ENCODE assay signal across 1 cellular context in genomic region chr18:2894841-2895370, GRCh38.
TF ChIP-seq lines count a peak whose summit lies in the region.

No MANE protein-coding gene starts in this region.

TF ChIP-seq in K562, 482 proteins besides CTCF, POLR2A, EP300 and RAD21 (continued from another document):
- TF ChIP-seq CREB5 (CRISPR knock-in tag; IDR thresholded peaks at IDR 0.05) (no peak), ZNF212 (CRISPR knock-in tag; IDR thresholded peaks at IDR 0.05) (no peak), ZBTB11 (CRISPR knock-in tag; IDR thresholded peaks at IDR 0.05) (0 out of 6 replicates have a peak, but pooled peaks of 1 of the 3 experiments have one; percentile 8), MYNN (IDR thresholded peaks at IDR 0.05) (no peak), MYNN (CRISPR knock-in tag; IDR thresholded peaks at IDR 0.05) (no peak), ZNF3 (CRISPR knock-in tag; IDR thresholded peaks at IDR 0.05) (no peak), RNF2 (IDR thresholded peaks at IDR 0.05) (no peak), STAG1 (CRISPR knock-in tag; IDR thresholded peaks at IDR 0.05; ENCODE audit: borderline replicate concordance) (no peak), ZNF224 (CRISPR knock-in tag; IDR thresholded peaks at IDR 0.05) (no peak), ZNF395 (CRISPR knock-in tag; IDR thresholded peaks at IDR 0.05) (peak; percentile 5; the same call in 1 of the 2 replicates), RBFOX2 (IDR thresholded peaks at IDR 0.05; ENCODE audit: low read depth, low read length) (no peak), POLR3A (IDR thresholded peaks at IDR 0.05; ENCODE audit: borderline replicate concordance, extremely low read depth, insufficient read depth, insufficient read length) (no peak), HDAC1 (IDR thresholded peaks at IDR 0.05) (0 out of 4 replicates have a peak, but pooled peaks of 1 of the 2 experiments have one; percentile 11), ZNF551 (CRISPR knock-in tag; IDR thresholded peaks at IDR 0.05) (no peak), ERF (CRISPR knock-in tag; IDR thresholded peaks at IDR 0.05) (no peak), PBX2 (CRISPR knock-in tag; IDR thresholded peaks at IDR 0.05; ENCODE audit: low read depth) (no peak), PBX2 (tag; conservative IDR thresholded peaks at IDR 0.05; ENCODE audit: low read depth) (no peak), TEAD4 (IDR thresholded peaks at IDR 0.05; ENCODE audit: low read length) (peak; percentile 31; the same call in 1 of the 2 replicates), TEAD4 (CRISPR knock-in tag; IDR thresholded peaks at IDR 0.05; ENCODE audit: borderline replicate concordance) (no peak), ZNF780A (CRISPR knock-in tag; IDR thresholded peaks at IDR 0.05) (no peak), THRB (CRISPR knock-in tag; conservative IDR thresholded peaks at IDR 0.05) (no peak), PCBP2 (IDR thresholded peaks at IDR 0.05; ENCODE audit: low read depth, low read length, poor library complexity, severe bottlenecking) (no peak), ZNF76 (CRISPR knock-in tag; IDR thresholded peaks at IDR 0.05; ENCODE audit: borderline replicate concordance) (no peak), PTRF (tag; IDR thresholded peaks at IDR 0.05) (no peak), PHF20 (IDR thresholded peaks at IDR 0.05; ENCODE audit: partially characterized antibody) (no peak), KLF1 (tag; IDR thresholded peaks at IDR 0.05) (no peak), GATAD2A (IDR thresholded peaks at IDR 0.05) (no peak), PHF8 (IDR thresholded peaks at IDR 0.05; ENCODE audit: borderline replicate concordance, low read length) (no peak)
